ENCODE assay signal across 10 cellular contexts in the genomic region with DNA sequence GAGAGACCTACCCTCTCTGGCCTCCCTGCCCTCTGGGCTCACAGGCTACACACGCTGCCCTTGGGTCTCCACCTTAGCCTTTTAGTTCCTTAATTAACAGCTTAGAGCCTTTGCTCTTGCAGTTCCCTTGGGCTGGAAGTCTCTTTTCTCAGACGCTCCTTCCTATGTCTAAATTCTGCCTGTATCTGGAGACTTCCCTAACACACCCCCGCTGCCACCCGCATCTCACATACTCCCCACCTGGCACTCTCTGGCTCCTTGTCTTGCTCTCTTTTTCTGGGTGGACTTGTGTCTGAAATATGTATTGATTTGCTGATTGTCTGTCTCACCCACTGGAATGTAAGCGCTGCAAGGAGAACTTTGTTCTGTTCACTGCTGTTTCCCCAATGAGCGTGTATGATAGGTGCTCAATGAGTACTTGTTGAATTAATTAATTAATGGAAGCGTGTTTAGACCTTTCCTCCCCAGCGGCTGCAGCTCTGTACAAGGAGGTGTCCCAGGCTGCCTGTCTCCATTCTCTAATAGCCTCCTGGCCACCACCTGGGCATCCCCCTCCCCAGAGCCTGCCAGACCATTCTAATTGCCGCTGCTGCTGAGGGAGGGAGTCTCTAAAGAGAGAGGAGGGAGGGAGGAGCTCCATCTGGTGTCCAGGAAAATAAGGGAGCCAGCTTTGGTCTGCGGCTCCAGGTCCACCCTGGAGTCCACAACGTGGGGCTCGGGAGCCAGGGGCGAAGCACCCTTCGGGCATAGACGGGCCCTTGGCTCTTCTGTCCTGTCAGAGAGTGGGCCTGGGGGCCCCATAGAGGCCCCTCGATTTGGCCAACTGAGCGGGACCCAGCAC.
DNase-seq lines count a peak whose midpoint lies in the region; ATAC-seq and TF ChIP-seq lines count a peak whose summit lies in the region.
"Had no signal": no experiment of that assay in that cellular context is flagged by ENCODE, and none has a peak within 500 bp of the region (broad histone marks: within the 10 kb centered on the region; RNA-seq: fewer than 3 reads in every experiment).

No MANE protein-coding gene starts in this region.

- H3K27me3 Mint-ChIP-seq in H9 (ENCODE audit: low read depth): peaks cover 42% of the 10 kb centered on the region
- H3K27me3 Mint-ChIP-seq in WTC11 (ENCODE audit: low read depth): peaks cover 3% of the 10 kb centered on the region
- peaks cover 19% of the 10 kb centered on the region for H3K27me3 Mint-ChIP-seq in progenitor cell of endocrine pancreas
- peaks cover 7% of the 10 kb centered on the region for H3K27me3 Mint-ChIP-seq in activated T-cell treated with anti-CD3 and anti-CD28 coated beads, Interleukin-2, amount 50 U/mL, for 72 hours (ENCODE audit: low read depth)

- no peak overlapping the region for H2AK5ac ChIP-seq in H9 (ENCODE audit: insufficient read length, low read length)

- H3K4me3 ChIP-seq in right atrium auricular region (peak overlapping the region in 1 of 2 donors; percentile 35), SJCRH30 (no peak overlapping the region)

- DNase-seq in H9: peak; percentile 79
- DNase-seq in WTC11 (ENCODE audit: low spot score): peak; percentile 62
- DNase-seq in right atrium auricular region (ENCODE audit: low spot score): no peak
- DNase-seq in progenitor cell of endocrine pancreas (ENCODE audit: low spot score, unreplicated experiment): no peak
- DNase-seq in activated T-cell treated with anti-CD3 and anti-CD28 coated beads, Interleukin-2, amount 50 U/mL, for 72 hours: no peak
- no peak for DNase-seq in activated naive CD4-positive, alpha-beta T cell treated with anti-CD3 and anti-CD28 coated beads, Interleukin-2, amount 50 U/mL, for 16 hours
- no peak for DNase-seq in SJCRH30
- DNase-seq: activated CD4-positive, alpha-beta T cell treated with anti-CD3 and anti-CD28 coated beads for 48 hours had no signal

- H3K27ac Mint-ChIP-seq in H9: no peak overlapping the region
- H3K27ac Mint-ChIP-seq in WTC11: no peak overlapping the region
- no peak overlapping the region for H3K27ac Mint-ChIP-seq in progenitor cell of endocrine pancreas
- no peak overlapping the region for H3K27ac Mint-ChIP-seq in activated T-cell treated with anti-CD3 and anti-CD28 coated beads, Interleukin-2, amount 50 U/mL, for 72 hours

- no peaks in the 10 kb centered on the region for H3K79me2 ChIP-seq in H9 (ENCODE audit: insufficient read depth, low read length)

- H4K91ac ChIP-seq in H9 (ENCODE audit: insufficient read length, low read depth, low read length): no peak overlapping the region

- H2BK120ac ChIP-seq in H9 (ENCODE audit: low read depth, low read length, poor library complexity, severe bottlenecking): no peak overlapping the region

- no peak overlapping the region for H3K56ac ChIP-seq in H9 (ENCODE audit: insufficient read length, low read depth, low read length)

- H3K4me3 Mint-ChIP-seq in H9 (no peak overlapping the region), WTC11 (no peak overlapping the region), progenitor cell of endocrine pancreas (ENCODE audit: low read depth) (no peak overlapping the region)
- H3K4me3 Mint-ChIP-seq in activated T-cell treated with anti-CD3 and anti-CD28 coated beads, Interleukin-2, amount 50 U/mL, for 72 hours: no peak overlapping the region

- H3K14ac ChIP-seq in H9 (ENCODE audit: insufficient read depth, low read length): no peak overlapping the region

- no peak overlapping the region for H3K18ac ChIP-seq in H9 (ENCODE audit: insufficient read length, low read depth, low read length)

- POLR2A ChIA-PET in WTC11 (lab: Charles Lee): interaction anchor here (0.5 to 2.0 kb wide), 5 partner anchors 39 to 221 kb away, joined by 3 to 6 read pairs (median 3); no protein-coding TSS in a partner anchor

- no peaks in the 10 kb centered on the region for H3K36me3 ChIP-seq in right atrium auricular region
- H3K36me3 ChIP-seq in SJCRH30: no peaks in the 10 kb centered on the region

- ATAC-seq in WTC11: peak; percentile 72
- no peak for ATAC-seq in activated T-cell treated with anti-CD3 and anti-CD28 coated beads, Interleukin-2, amount 50 U/mL, for 72 hours (replicated peaks in 1 of 2)
- no peak for ATAC-seq in HG02938 (IDR thresholded peaks at IDR 0.05; ENCODE audit: unreplicated experiment)

- no peak overlapping the region for H2AFZ ChIP-seq in H9 (ENCODE audit: low read length)

- peaks cover 7% of the 10 kb centered on the region for H3K23me2 ChIP-seq in H9 (ENCODE audit: insufficient read length, low read depth, low read length, poor library complexity, severe bottlenecking)

- CTCF ChIA-PET in WTC11 (lab: Charles Lee): interaction anchor here (0.6 to 3.6 kb wide), 31 partner anchors 10 to 950 kb away, joined by 3 to 43 read pairs (median 5); no protein-coding TSS in a partner anchor

- H4K20me1 ChIP-seq in H9 (ENCODE audit: control insufficient read depth, insufficient read depth, insufficient read length): no peaks in the 10 kb centered on the region

- H3K27me3 ChIP-seq in H9 (ENCODE audit: insufficient read depth, low read length) (peaks cover 6% of the 10 kb centered on the region; the same call in 1 of the 2 replicates), right atrium auricular region (no peaks in the 10 kb centered on the region), SJCRH30 (peaks cover 23% of the 10 kb centered on the region)

- no peak overlapping the region for H2BK5ac ChIP-seq in H9 (ENCODE audit: insufficient read length, low read length)

- no peak overlapping the region for H3K9ac ChIP-seq in H9 (ENCODE audit: extremely low read depth, insufficient read length, low read length)
- H3K9ac ChIP-seq: KMS-11 had no signal

- H3K4me1 ChIP-seq in H9 (ENCODE audit: insufficient read depth, low read length) (peaks cover 5% of the 10 kb centered on the region; the same call in 1 of the 2 replicates), right atrium auricular region (peaks cover 0 to 18% of the 10 kb centered on the region in 2 donors), SJCRH30 (no peaks in the 10 kb centered on the region)

- H3K23ac ChIP-seq in H9 (ENCODE audit: insufficient read length, low read depth, low read length): no peak overlapping the region

- H3K9me3 Mint-ChIP-seq in H9 (no peaks in the 10 kb centered on the region), WTC11 (no peaks in the 10 kb centered on the region), progenitor cell of endocrine pancreas (ENCODE audit: low read depth) (no peaks in the 10 kb centered on the region)
- H3K9me3 Mint-ChIP-seq in activated T-cell treated with anti-CD3 and anti-CD28 coated beads, Interleukin-2, amount 50 U/mL, for 72 hours: no peaks in the 10 kb centered on the region

- no peak overlapping the region for H3T11ph ChIP-seq in H9 (ENCODE audit: low read length)

- H3K4me2 ChIP-seq in H9 (ENCODE audit: insufficient read depth, insufficient read length, low read length): peak overlapping the region; percentile 71
- H3K4me2 ChIP-seq: KMS-11 had no signal

- H3K36me3 Mint-ChIP-seq in H9 (ENCODE audit: insufficient read depth in 1 of 3, low read depth in 3 of 3) (no peaks in the 10 kb centered on the region), WTC11 (no peaks in the 10 kb centered on the region), progenitor cell of endocrine pancreas (ENCODE audit: insufficient read depth) (no peaks in the 10 kb centered on the region)
- H3K36me3 Mint-ChIP-seq in activated T-cell treated with anti-CD3 and anti-CD28 coated beads, Interleukin-2, amount 50 U/mL, for 72 hours (ENCODE audit: insufficient read depth in 2 of 2): no peaks in the 10 kb centered on the region

- H2BK12ac ChIP-seq in H9 (ENCODE audit: insufficient read length, low read depth, low read length): no peak overlapping the region

- H3K4me1 Mint-ChIP-seq in H9 (peaks cover 29 to 45% of the 10 kb centered on the region in 2 experiments), WTC11 (peaks cover 39% of the 10 kb centered on the region), progenitor cell of endocrine pancreas (ENCODE audit: low read depth) (peaks cover 10% of the 10 kb centered on the region)
- no peaks in the 10 kb centered on the region for H3K4me1 Mint-ChIP-seq in activated T-cell treated with anti-CD3 and anti-CD28 coated beads, Interleukin-2, amount 50 U/mL, for 72 hours (ENCODE audit: low read depth)

- H3K27ac ChIP-seq in H9 (ENCODE audit: insufficient read length, low read depth, low read length): no peak overlapping the region
- no peak overlapping the region for H3K27ac ChIP-seq in right atrium auricular region
- H3K27ac ChIP-seq in SJCRH30: no peak overlapping the region
- H3K27ac ChIP-seq: KMS-11 had no signal

- H4K5ac ChIP-seq in H9 (ENCODE audit: insufficient read length, low read depth, low read length): no peak overlapping the region

- no CpG with 5 or more reads among the region's 17 CpGs for WGBS in H9 (ENCODE audit: extremely low coverage, insufficient read length, low lambda C conversion rate)

- no peak overlapping the region for H2BK20ac ChIP-seq in H9 (ENCODE audit: low read depth, low read length, poor library complexity, severe bottlenecking)

- no peak overlapping the region for H2BK15ac ChIP-seq in H9 (ENCODE audit: low read depth, low read length)

- no peaks in the 10 kb centered on the region for H3K79me1 ChIP-seq in H9 (ENCODE audit: insufficient read depth, low read depth, low read length, poor library complexity, severe bottlenecking)

- no peak overlapping the region for H3K4ac ChIP-seq in H9 (ENCODE audit: low read depth, low read length)

- no peak overlapping the region for H4K8ac ChIP-seq in H9 (replicated peaks; ENCODE audit: insufficient read length, low read depth, low read length)

- no peaks in the 10 kb centered on the region for H3K9me3 ChIP-seq in H9 (ENCODE audit: control insufficient read depth, low read depth, low read length)
- H3K9me3 ChIP-seq in right atrium auricular region: no peaks in the 10 kb centered on the region
- no peaks in the 10 kb centered on the region for H3K9me3 ChIP-seq in SJCRH30 (replicated peaks)

- TF ChIP-seq CTCF in H9 (conservative IDR thresholded peaks at IDR 0.05) (peak; percentile 54), WTC11 (IDR thresholded peaks at IDR 0.05) (0 out of 2 replicates have a peak, but pooled peaks have one; percentile 12), right atrium auricular region (IDR thresholded peaks at IDR 0.05) (peak; percentile 30 to 71), progenitor cell of endocrine pancreas (IDR thresholded peaks at IDR 0.05; ENCODE audit: unreplicated experiment) (peak; percentile 28)

TF ChIP-seq in WTC11, 78 proteins besides CTCF, POLR2A, EP300 and RAD21 (continues in another document):
- TF ChIP-seq IRF2 (CRISPR knock-in tag; IDR thresholded peaks at IDR 0.05; ENCODE audit: borderline replicate concordance, low read depth) (no peak), RORB (CRISPR knock-in tag; IDR thresholded peaks at IDR 0.05) (no peak), MAX (CRISPR knock-in tag; IDR thresholded peaks at IDR 0.05) (no peak), SP1 (CRISPR knock-in tag; conservative IDR thresholded peaks at IDR 0.05) (no peak)

Comparison
In these comparisons a context has a peak if more than half of its experiments do, and no peak if none do; other contexts are left out.
1. DNase-seq: peak in H9 (single experiment) and WTC11 (single experiment); none in right atrium auricular region (single experiment), progenitor cell of endocrine pancreas (single experiment), activated T-cell treated with anti-CD3 and anti-CD28 coated beads, Interleukin-2, amount 50 U/mL, for 72 hours (0 of 2), activated naive CD4-positive, alpha-beta T cell treated with anti-CD3 and anti-CD28 coated beads, Interleukin-2, amount 50 U/mL, for 16 hours (single experiment) and SJCRH30 (0 of 2).
2. Peak in every context shown above with its lines, with median percentiles within 50 percentile points of each other: CTCF ChIP-seq.